Comparison of ENCODE assay signal across 9 cellular contexts in genomic region chr4:145609494-145610427, GRCh38. TPM values are rescaled to one million over a fixed set of nuclear protein-coding genes. Genes with fewer than 3 reads are reported as not detected.
A peak's percentile ranks its signal among the peaks of the same experiment; 100 is the strongest.
DNase-seq lines count a peak whose midpoint lies in the region; ATAC-seq, FAIRE-seq and TF ChIP-seq lines count a peak whose summit lies in the region.
"Had no signal": no experiment of that assay in that cellular context is flagged by ENCODE, and none has a peak within 500 bp of the region (broad histone marks: within the 10 kb centered on the region; RNA-seq: fewer than 3 reads in every experiment).

No MANE protein-coding gene starts in this region.

- H3K9me3 ChIP-seq in HEK293 (ENCODE audit: control insufficient read depth, insufficient read depth, low read depth, low read length) (no peaks in the 10 kb centered on the region), HepG2 (ENCODE audit: low read length) (no peaks in the 10 kb centered on the region)

- TF ChIP-seq RAD21 in HepG2 (CRISPR knock-in tag; IDR thresholded peaks at IDR 0.05), result peak; percentile 57; the same call in 1 of the 2 replicates

- no peaks in the 10 kb centered on the region for H3K79me2 ChIP-seq in HepG2 (ENCODE audit: insufficient read depth, low read length)

- POLR2A ChIA-PET in HEK293 (lab: Yijun Ruan, JAX), result no interaction called here
- POLR2A ChIA-PET in HepG2 (lab: Yijun Ruan, JAX), result no interaction called here

- TF ChIP-seq POLR2A in HepG2 (IDR thresholded peaks at IDR 0.05; ENCODE audit: insufficient read depth in 1 of 2, low read depth in 2 of 2, low read length in 2 of 2), result no peak

- H3K36me3 Mint-ChIP-seq in chondrocyte (ENCODE audit: low read depth), result peaks cover 5% of the 10 kb centered on the region

- intact Hi-C loops in HepG2 (cut with micrococcal nuclease; ENCODE audit: unreplicated experiment), result loop anchor here (1.0 to 10.0 kb wide), 3 partner anchors 375 to 1435 kb away; no protein-coding TSS in a partner anchor

- in situ Hi-C loops in HepG2 (cut with HindIII; ENCODE audit: extremely low pct_ligation_motif_present, low pct_unique_long_range_greater_than_20kb), result loop anchor here (10.0 kb wide), 2 partner anchors 395 to 1435 kb away; no protein-coding TSS in a partner anchor

- no peaks in the 10 kb centered on the region for H3K27me3 Mint-ChIP-seq in chondrocyte (ENCODE audit: low read depth)

- H4K20me1 ChIP-seq in HepG2 (ENCODE audit: insufficient read depth, low read length), result no peaks in the 10 kb centered on the region

- H3K4me3 ChIP-seq in HEK293 (ENCODE audit: low read depth, low read length) (no peak overlapping the region), HepG2 (replicated peaks in 1 of 3; ENCODE audit: insufficient read depth in 1 of 3, low read depth in 2 of 3, low read length in 3 of 3) (no peak overlapping the region)
- H3K4me3 ChIP-seq: skin epidermis had no signal

- DNase-seq in NCI-H1436 (lab: John Stamatoyannopoulos, UW) (peak; percentile 19), NCI-H1436 treated with DMSO at 0.1 percent for 48 hours (lab: John Stamatoyannopoulos, UW) (no peak), NCI-H1694 treated with DMSO at 0.1 percent for 48 hours (lab: John Stamatoyannopoulos, UW) (peak; percentile 40), chondrocyte (ENCODE audit: low spot score) (no peak), HepG2 (ENCODE audit: low spot score) (peak; percentile 58)
- peak; percentile 17 for DNase-seq in activated CD4-positive, alpha-beta T cell treated with anti-CD3 and anti-CD28 coated beads for 1 hour
- DNase-seq in stimulated activated CD8-positive, alpha-beta memory T cell treated with anti-CD3 and anti-CD28 coated beads, Interleukin-15, amount 100 ng/mL, for 24 hours (ENCODE audit: low read depth), result peak; percentile 17

- peaks cover 12% of the 10 kb centered on the region for H3K9me3 Mint-ChIP-seq in chondrocyte (ENCODE audit: low read depth)

- 29% methylated on average over 4 of the region's 4 CpGs for WGBS in HepG2 (ENCODE audit: low lambda C conversion rate)

- no peak overlapping the region for H3K27ac ChIP-seq in HEK293 (ENCODE audit: extremely low read depth, low read depth, low read length)
- no peak overlapping the region for H3K27ac ChIP-seq in HepG2 (ENCODE audit: extremely low read length, insufficient read depth, low read length)
- H3K27ac ChIP-seq: skin epidermis had no signal

- peak; percentile 67 for ATAC-seq in HepG2

- CTCF ChIA-PET in HEK293 (lab: Yijun Ruan, JAX), result interaction anchor here (0.5 to 1.7 kb wide), 17 partner anchors 24 to 1488 kb away, joined by 3 to 11 read pairs (median 4); no protein-coding TSS in a partner anchor
- CTCF ChIA-PET in HepG2 (lab: Yijun Ruan, JAX; ENCODE audit: low intra/inter-chr PET ratio, low total read pairs), result interaction anchor here (1.2 to 2.8 kb wide), 5 partner anchors 376 to 1434 kb away, joined by 3 to 39 read pairs (median 5); no protein-coding TSS in a partner anchor

- FAIRE-seq in HepG2 (lab: Jason Lieb, UNC), result peak; percentile 63

- TF ChIP-seq EP300 in HepG2 (IDR thresholded peaks at IDR 0.05; ENCODE audit: low read depth in 2 of 2, low read length in 2 of 2), result no peak
- no peak for TF ChIP-seq EP300 in HepG2 (CRISPR knock-in tag; IDR thresholded peaks at IDR 0.05; ENCODE audit: borderline replicate concordance)

- no peak overlapping the region for H2AFZ ChIP-seq in HepG2 (ENCODE audit: low read length)

- H3K9ac ChIP-seq in HepG2 (ENCODE audit: insufficient read depth, low read depth, low read length), result no peak overlapping the region

- no peak overlapping the region for H3K4me3 Mint-ChIP-seq in chondrocyte (ENCODE audit: unreplicated experiment)

- H3K27me3 ChIP-seq in HepG2 (ENCODE audit: control insufficient read depth in 1 of 2, insufficient read depth in 2 of 2, low read length in 2 of 2), result no peaks in the 10 kb centered on the region

- no peak overlapping the region for H3K4me2 ChIP-seq in HepG2 (ENCODE audit: low read depth, low read length)

- H3K36me3 ChIP-seq in HEK293 (ENCODE audit: control insufficient read depth in 2 of 2, insufficient read depth in 1 of 2, low read length in 2 of 2) (no peaks in the 10 kb centered on the region), HepG2 (replicated peaks in 1 of 2; ENCODE audit: control insufficient read depth in 1 of 2, insufficient read depth in 2 of 2, low read length in 2 of 2) (no peaks in the 10 kb centered on the region)

- H3K4me1 Mint-ChIP-seq in chondrocyte (ENCODE audit: low read depth), result peaks cover 3% of the 10 kb centered on the region

- no TSS peak for BruUV-seq in HepG2 (replicated peaks; lab: Mats Ljungman, UMichigan)

- H3K4me1 ChIP-seq in HEK293 (ENCODE audit: control insufficient read depth, insufficient read depth, low read length) (no peaks in the 10 kb centered on the region), HepG2 (ENCODE audit: insufficient read depth, low read length) (no peaks in the 10 kb centered on the region)

- H3K27ac Mint-ChIP-seq in chondrocyte (ENCODE audit: unreplicated experiment), result no peak overlapping the region

- TF ChIP-seq CTCF in HEK293 (tag by site-specific recombination; IDR thresholded peaks at IDR 0.05), result no peak
- peak; percentile 96 for TF ChIP-seq CTCF in chondrocyte (IDR thresholded peaks at IDR 0.05)
- TF ChIP-seq CTCF in HepG2 (CRISPR knock-in tag; IDR thresholded peaks at IDR 0.05), result peak; percentile 78

TF ChIP-seq in HEK293, 187 proteins besides CTCF, POLR2A, EP300 and RAD21:
- TF ChIP-seq ZNF654 (tag by site-specific recombination; IDR thresholded peaks at IDR 0.05; ENCODE audit: low read depth) (peak; percentile 65), ZSCAN30 (tag by site-specific recombination; IDR thresholded peaks at IDR 0.05) (peak; percentile 36; the same call in 1 of the 2 replicates), ZNF394 (tag by site-specific recombination; IDR thresholded peaks at IDR 0.05; ENCODE audit: borderline replicate concordance) (no peak)
- TF ChIP-seq, protein P1, sequence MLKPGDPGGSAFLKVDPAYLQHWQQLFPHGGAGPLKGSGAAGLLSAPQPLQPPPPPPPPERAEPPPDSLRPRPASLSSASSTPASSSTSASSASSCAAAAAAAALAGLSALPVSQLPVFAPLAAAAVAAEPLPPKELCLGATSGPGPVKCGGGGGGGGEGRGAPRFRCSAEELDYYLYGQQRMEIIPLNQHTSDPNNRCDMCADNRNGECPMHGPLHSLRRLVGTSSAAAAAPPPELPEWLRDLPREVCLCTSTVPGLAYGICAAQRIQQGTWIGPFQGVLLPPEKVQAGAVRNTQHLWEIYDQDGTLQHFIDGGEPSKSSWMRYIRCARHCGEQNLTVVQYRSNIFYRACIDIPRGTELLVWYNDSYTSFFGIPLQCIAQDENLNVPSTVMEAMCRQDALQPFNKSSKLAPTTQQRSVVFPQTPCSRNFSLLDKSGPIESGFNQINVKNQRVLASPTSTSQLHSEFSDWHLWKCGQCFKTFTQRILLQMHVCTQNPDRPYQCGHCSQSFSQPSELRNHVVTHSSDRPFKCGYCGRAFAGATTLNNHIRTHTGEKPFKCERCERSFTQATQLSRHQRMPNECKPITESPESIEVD (tag by site-specific recombination; IDR thresholded peaks at IDR 0.05), result 0 out of 2 replicates have a peak, but pooled peaks have one; percentile 14

TF ChIP-seq in HepG2, 621 proteins besides CTCF, POLR2A, EP300 and RAD21 (continues in another document):
- TF ChIP-seq ATRX (CRISPR knock-in tag; IDR thresholded peaks at IDR 0.05; ENCODE audit: borderline replicate concordance) (no peak), ZKSCAN5 (CRISPR knock-in tag; IDR thresholded peaks at IDR 0.05) (no peak), ATF7-NPFF (CRISPR knock-in tag; IDR thresholded peaks at IDR 0.05; ENCODE audit: low read depth) (no peak), CEBPB (IDR thresholded peaks at IDR 0.05; ENCODE audit: borderline replicate concordance, low read depth, low read length) (peak; percentile 35; the same call in 1 of the 2 replicates)
- TF ChIP-seq, protein P2, sequence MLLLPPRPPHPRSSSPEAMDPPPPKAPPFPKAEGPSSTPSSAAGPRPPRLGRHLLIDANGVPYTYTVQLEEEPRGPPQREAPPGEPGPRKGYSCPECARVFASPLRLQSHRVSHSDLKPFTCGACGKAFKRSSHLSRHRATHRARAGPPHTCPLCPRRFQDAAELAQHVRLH (CRISPR knock-in tag; IDR thresholded peaks at IDR 0.05; ENCODE audit: borderline replicate concordance, low read depth), result no peak
- TF ChIP-seq, protein P3, sequence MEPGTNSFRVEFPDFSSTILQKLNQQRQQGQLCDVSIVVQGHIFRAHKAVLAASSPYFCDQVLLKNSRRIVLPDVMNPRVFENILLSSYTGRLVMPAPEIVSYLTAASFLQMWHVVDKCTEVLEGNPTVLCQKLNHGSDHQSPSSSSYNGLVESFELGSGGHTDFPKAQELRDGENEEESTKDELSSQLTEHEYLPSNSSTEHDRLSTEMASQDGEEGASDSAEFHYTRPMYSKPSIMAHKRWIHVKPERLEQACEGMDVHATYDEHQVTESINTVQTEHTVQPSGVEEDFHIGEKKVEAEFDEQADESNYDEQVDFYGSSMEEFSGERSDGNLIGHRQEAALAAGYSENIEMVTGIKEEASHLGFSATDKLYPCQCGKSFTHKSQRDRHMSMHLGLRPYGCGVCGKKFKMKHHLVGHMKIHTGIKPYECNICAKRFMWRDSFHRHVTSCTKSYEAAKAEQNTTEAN (CRISPR knock-in tag; conservative IDR thresholded peaks at IDR 0.05), result no peak

RNA-seq across cellular contexts. Expression of gene MMAA, which starts 9.4 kb away (rescaled TPM):
- 8.3 to 12.9 TPM (median 9.1 TPM) in 3 replicates for total RNA-seq in chondrocyte
- total RNA-seq in HepG2 (2016; rRNA removed; fragmentation: Illumina TruSeq; extraction: Trizol), result 2.8 and 4.5 TPM in 2 replicates
- total RNA-seq in HepG2 (2016; cell fraction: cytosol; rRNA removed; fragmentation: Illumina TruSeq; extraction: Trizol; ENCODE audit: low read depth), result 0.51 and 0.88 TPM in 2 replicates
- total RNA-seq in HepG2 (2016; cell fraction: insoluble cytoplasmic fraction; rRNA removed; fragmentation: Illumina TruSeq; extraction: Trizol), result 2.8 and 4.1 TPM in 2 replicates
- total RNA-seq in HepG2 (2016; cell fraction: membrane; rRNA removed; fragmentation: Illumina TruSeq; extraction: Trizol), result 0.55 and 1.2 TPM in 2 replicates
- 1.7 and 2.1 TPM in 2 replicates for total RNA-seq in HepG2 (2016; cell fraction: nucleus; rRNA removed; fragmentation: Illumina TruSeq; extraction: Trizol)
- polyA plus RNA-seq in HepG2 (2011; rRNA removed), result 1.0 and 1.3 TPM in 2 replicates
- polyA plus RNA-seq in HepG2 (2011; cell fraction: cytosol; rRNA removed), result 0.32 and 0.59 TPM in 2 replicates
- 0.23 and 0.50 TPM in 2 replicates for polyA plus RNA-seq in HepG2 (2011; cell fraction: nucleus; rRNA removed)
- 1.1 and 2.0 TPM in 2 replicates for polyA plus RNA-seq in HepG2 (2012)
- 0.37 and 0.38 TPM in 2 replicates for polyA plus RNA-seq in HepG2 (2016; cell fraction: cytosol; fragmentation: Illumina TruSeq; extraction: Trizol; ENCODE audit: low read depth)
- polyA plus RNA-seq in HepG2 (2016; cell fraction: insoluble cytoplasmic fraction; fragmentation: Illumina TruSeq; extraction: Trizol; ENCODE audit: low read depth), result 3.4 and 4.2 TPM in 2 replicates
- polyA plus RNA-seq in HepG2 (2016; cell fraction: membrane; fragmentation: Illumina TruSeq; extraction: Trizol; ENCODE audit: low read depth), result 0.52 and 0.68 TPM in 2 replicates
- polyA plus RNA-seq in HepG2 (2016; cell fraction: nucleus; fragmentation: Illumina TruSeq; extraction: Trizol; ENCODE audit: insufficient read depth, low read depth), result 1.9 and 2.2 TPM in 2 replicates
- polyA minus RNA-seq in HepG2 (2011; rRNA and poly(A)+ RNA removed; ENCODE audit: low replicate concordance), result 0.68 and 1.2 TPM in 2 replicates
- polyA minus RNA-seq in HepG2 (2011; cell fraction: cytosol; rRNA and poly(A)+ RNA removed), result 0.62 and 0.69 TPM in 2 replicates
- polyA minus RNA-seq in HepG2 (2011; cell fraction: nucleus; rRNA and poly(A)+ RNA removed), result 1.2 and 3.2 TPM in 2 replicates

Comparison
In these comparisons a context has a peak if more than half of its experiments do, and no peak if none do; other contexts are left out.
1. DNase-seq: peak in NCI-H1436 (single experiment), NCI-H1694 treated with DMSO at 0.1 percent for 48 hours (single experiment), activated CD4-positive, alpha-beta T cell treated with anti-CD3 and anti-CD28 coated beads for 1 hour (single experiment), HepG2 (single experiment) and stimulated activated CD8-positive, alpha-beta memory T cell treated with anti-CD3 and anti-CD28 coated beads, Interleukin-15, amount 100 ng/mL, for 24 hours (single experiment); none in NCI-H1436 treated with DMSO at 0.1 percent for 48 hours (single experiment) and chondrocyte (single experiment).